ENCODE assay signal across 26 cellular contexts in the genomic region with DNA sequence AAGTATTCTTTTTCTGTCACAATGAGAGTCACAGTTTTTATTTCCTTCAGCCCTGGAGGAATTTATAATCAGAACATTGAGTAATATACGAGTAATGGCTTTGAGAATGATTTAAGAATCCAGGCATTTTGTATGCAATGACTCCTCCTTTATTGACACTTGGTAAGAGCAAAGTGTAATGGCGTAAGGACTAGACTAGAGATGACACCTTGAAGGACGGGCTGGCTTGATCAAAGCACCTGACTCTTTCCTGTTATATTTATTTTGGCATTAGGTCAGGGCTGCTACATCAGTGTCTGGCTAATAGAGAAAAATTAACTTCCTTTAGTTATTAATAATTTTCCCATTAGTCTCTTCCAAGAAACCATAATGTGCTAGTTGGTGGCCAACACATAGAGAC.
"Had no signal": no experiment of that assay in that cellular context is flagged by ENCODE, and none has a peak within 500 bp of the region (broad histone marks: within the 10 kb centered on the region; RNA-seq: fewer than 3 reads in every experiment).

No MANE protein-coding gene starts in this region.

- H3K27ac Mint-ChIP-seq: immature natural killer cell; mesothelial cell of epicardium; naive thymus-derived CD4-positive, alpha-beta T cell; natural killer cell treated with Interleukin-12 subunit alpha and Interleukin-12 subunit beta and Interleukin-15 and Interleukin-18, amount 100 ng/mL, for 72 hours; progenitor cell of endocrine pancreas; stimulated activated naive B cell treated with anti-CD40 and anti-IgM and Interleukin-4, amounts not matched to agents 10 μg/mL and 1 μg/mL and 100 μg/mL, for 72 hours had no signal

- H3K4me3 Mint-ChIP-seq: immature natural killer cell; mesothelial cell of epicardium; naive thymus-derived CD4-positive, alpha-beta T cell; natural killer cell treated with Interleukin-12 subunit alpha and Interleukin-12 subunit beta and Interleukin-15 and Interleukin-18, amount 100 ng/mL, for 72 hours; stimulated activated naive B cell treated with anti-CD40 and anti-IgM and Interleukin-4, amounts not matched to agents 10 μg/mL and 1 μg/mL and 100 μg/mL, for 72 hours had no signal

- ATAC-seq: naive thymus-derived CD4-positive, alpha-beta T cell; natural killer cell treated with Interleukin-12 subunit alpha and Interleukin-12 subunit beta and Interleukin-15 and Interleukin-18, amount 100 ng/mL, for 72 hours; sciatic nerve; stimulated activated naive B cell treated with anti-CD40 and anti-IgM and Interleukin-4, amounts not matched to agents 10 μg/mL and 1 μg/mL and 100 μg/mL, for 72 hours; stimulated activated naive CD8-positive, alpha-beta T cell treated with anti-CD3 and anti-CD28 coated beads, Interleukin-15, Interleukin-2, amounts not matched to agents 100 U/mL and 50 U/mL, for 24 hours had no signal

- H3K27me3 ChIP-seq: ovary, right atrium auricular region, stomach, testis, thyroid gland, transverse colon, upper lobe of left lung, vagina had no signal

- H3K27me3 Mint-ChIP-seq: naive thymus-derived CD4-positive, alpha-beta T cell; natural killer cell treated with Interleukin-12 subunit alpha and Interleukin-12 subunit beta and Interleukin-15 and Interleukin-18, amount 100 ng/mL, for 72 hours; progenitor cell of endocrine pancreas; stimulated activated naive B cell treated with anti-CD40 and anti-IgM and Interleukin-4, amounts not matched to agents 10 μg/mL and 1 μg/mL and 100 μg/mL, for 72 hours had no signal

- H3K4me1 Mint-ChIP-seq: immature natural killer cell; naive thymus-derived CD4-positive, alpha-beta T cell; stimulated activated naive B cell treated with anti-CD40 and anti-IgM and Interleukin-4, amounts not matched to agents 10 μg/mL and 1 μg/mL and 100 μg/mL, for 72 hours had no signal

- H3K4me1 ChIP-seq: left ventricle myocardium inferior, right atrium auricular region, stomach, testis, thyroid gland, transverse colon, upper lobe of left lung, vagina had no signal

- DNase-seq: hypothalamus; immature natural killer cell; islet precursor cell; left ventricle myocardium inferior; mesendoderm; naive thymus-derived CD4-positive, alpha-beta T cell; ovary; stimulated activated CD4-positive, alpha-beta T cell treated with anti-CD3 and anti-CD28 coated beads, Interleukin-12 subunit alpha, Interleukin-12 subunit beta, amount 100 ng/mL, for 4 hours; stimulated activated CD4-positive, alpha-beta T cell treated with anti-CD3 and anti-CD28 coated beads, Interleukin-15, amount 100 ng/mL, for 24 hours; stimulated activated CD4-positive, alpha-beta T cell treated with anti-CD3 and anti-CD28 coated beads, Interleukin-2, amount 100 ng/mL, for 24 hours; stimulated activated CD4-positive, alpha-beta T cell treated with anti-CD3 and anti-CD28 coated beads, Interleukin-4, amount 100 ng/mL, for 1 hour; stimulated activated naive B cell treated with anti-CD40 and anti-IgM and Interleukin-4, amounts not matched to agents 10 μg/mL and 1 μg/mL and 100 μg/mL, for 72 hours; stimulated activated naive CD8-positive, alpha-beta T cell treated with anti-CD3 and anti-CD28 coated beads, Interleukin-15, Interleukin-2, amounts not matched to agents 100 U/mL and 50 U/mL, for 24 hours; stomach; testis; thyroid gland; transverse colon; upper lobe of left lung had no signal

- H3K27ac ChIP-seq: left ventricle myocardium inferior, ovary, right atrium auricular region, skin epidermis, stomach, testis, thyroid gland, transverse colon, upper lobe of left lung, vagina had no signal

- H3K36me3 Mint-ChIP-seq: immature natural killer cell; mesothelial cell of epicardium; naive thymus-derived CD4-positive, alpha-beta T cell; stimulated activated naive B cell treated with anti-CD40 and anti-IgM and Interleukin-4, amounts not matched to agents 10 μg/mL and 1 μg/mL and 100 μg/mL, for 72 hours had no signal

- H3K4me3 ChIP-seq: left ventricle myocardium inferior, lung, ovary, right atrium auricular region, skin epidermis, stomach, testis, thyroid gland, transverse colon, upper lobe of left lung, vagina had no signal

- H3K36me3 ChIP-seq: left ventricle myocardium inferior, ovary, right atrium auricular region, stomach, thyroid gland, transverse colon, upper lobe of left lung, vagina had no signal

- H3K9me3 Mint-ChIP-seq: mesothelial cell of epicardium had no signal

- H3K9me3 ChIP-seq: left ventricle myocardium inferior, ovary, right atrium auricular region, stomach, testis, thyroid gland, transverse colon, upper lobe of left lung, vagina had no signal
